Comparison of ENCODE assay signal across 18 cellular contexts in genomic region chr2:36379710-36380448, GRCh38. TPM values are rescaled to one million over a fixed set of nuclear protein-coding genes. Genes with fewer than 3 reads are reported as not detected.
DNase-seq lines count a peak whose midpoint lies in the region; ATAC-seq, FAIRE-seq and TF ChIP-seq lines count a peak whose summit lies in the region.
"Had no signal": no experiment of that assay in that cellular context is flagged by ENCODE, and none has a peak within 500 bp of the region (broad histone marks: within the 10 kb centered on the region; RNA-seq: fewer than 3 reads in every experiment).

No MANE protein-coding gene starts in this region.

- peaks cover 20% of the 10 kb centered on the region for H3K4me1 Mint-ChIP-seq in activated naive CD8-positive, alpha-beta T cell treated with anti-CD3 and anti-CD28 coated beads, Interleukin-2, amount 50 U/mL, for 24 hours
- H3K4me1 Mint-ChIP-seq: activated naive CD4-positive, alpha-beta T cell treated with anti-CD3 and anti-CD28 coated beads, Interleukin-2, amount 10 ng/mL, durations not matched to agents 7 days and 5 days; stimulated activated memory B cell treated with anti-CD40 and anti-IgM and Interleukin-4, amounts not matched to agents 10 μg/mL and 1 μg/mL and 100 μg/mL, for 72 hours had no signal

- H3K27ac ChIP-seq in HCT116 (ENCODE audit: low read depth, low read length) (no peak overlapping the region), kidney (ENCODE audit: low read depth in 2 of 2, low read length in 2 of 2) (peak overlapping the region; percentile 70 to 74)
- H3K27ac ChIP-seq: SK-N-MC had no signal

- BruUV-seq in HCT116 (replicated peaks; lab: Mats Ljungman, UMichigan), result no TSS peak

- CTCF ChIA-PET in HCT116 (lab: Charles Lee), result no interaction called here

- H3K79me2 ChIP-seq in HCT116 (ENCODE audit: insufficient read depth, low read length), result peaks cover 43% of the 10 kb centered on the region

- H3K4me3 Mint-ChIP-seq in activated naive CD8-positive, alpha-beta T cell treated with anti-CD3 and anti-CD28 coated beads, Interleukin-2, amount 50 U/mL, for 24 hours, result no peak overlapping the region
- H3K4me3 Mint-ChIP-seq: activated naive CD4-positive, alpha-beta T cell treated with anti-CD3 and anti-CD28 coated beads, Interleukin-2, amount 10 ng/mL, durations not matched to agents 7 days and 5 days; stimulated activated memory B cell treated with anti-CD40 and anti-IgM and Interleukin-4, amounts not matched to agents 10 μg/mL and 1 μg/mL and 100 μg/mL, for 72 hours had no signal

- no peak for TF ChIP-seq CTCF in AG10803 (conservative IDR thresholded peaks at IDR 0.05; ENCODE audit: low read length)
- TF ChIP-seq CTCF in HCT116 (IDR thresholded peaks at IDR 0.05 in 2 of 3, conservative IDR thresholded peaks at IDR 0.05 in 1 of 3; ENCODE audit: borderline replicate concordance in 1 of 3, insufficient read depth in 1 of 3, low read depth in 2 of 3, low read length in 2 of 3), result no peak
- TF ChIP-seq CTCF in kidney (IDR thresholded peaks at IDR 0.05; ENCODE audit: borderline replicate concordance, extremely low read depth, insufficient read depth), result no peak
- TF ChIP-seq CTCF in GM13977 (IDR thresholded peaks at IDR 0.05; ENCODE audit: extremely low read depth, insufficient read depth, missing control alignments), result no peak

- DNase-seq in AG10803 (ENCODE audit: low read depth), result peak; percentile 51
- no peak for DNase-seq in HCT116 (ENCODE audit: low read depth, low spot score)
- no peak for DNase-seq in activated naive CD8-positive, alpha-beta T cell treated with anti-CD3 and anti-CD28 coated beads, Interleukin-2, amount 50 U/mL, for 24 hours
- no peak for DNase-seq in kidney
- DNase-seq in GM13977 (ENCODE audit: low spot score), result no peak
- DNase-seq in stimulated activated CD4-positive, alpha-beta T cell treated with anti-CD3 and anti-CD28 coated beads, Interleukin-12 subunit alpha, Interleukin-12 subunit beta, amount 100 ng/mL, for 4 hours, result no peak
- no peak for DNase-seq in NCI-H2107 treated with DMSO at 0.1 percent for 48 hours (lab: John Stamatoyannopoulos, UW; ENCODE audit: unreplicated experiment)
- DNase-seq: activated CD8-positive, alpha-beta memory T cell treated with anti-CD3 and anti-CD28 coated beads for 24 hours; activated naive CD4-positive, alpha-beta T cell treated with anti-CD3 and anti-CD28 coated beads, Interleukin-2, amount 10 ng/mL, durations not matched to agents 7 days and 5 days; AML-193; caudate nucleus; NCI-H1417 treated with DMSO at 0.1 percent for 48 hours; NCI-H226; nucleus accumbens had no signal

- ATAC-seq in HCT116, result no peak
- ATAC-seq in activated naive CD8-positive, alpha-beta T cell treated with anti-CD3 and anti-CD28 coated beads, Interleukin-2, amount 50 U/mL, for 24 hours, result peak; percentile 63
- no peak for ATAC-seq in HG02610 (IDR thresholded peaks at IDR 0.05; ENCODE audit: unreplicated experiment)
- ATAC-seq: stimulated activated memory B cell treated with anti-CD40 and anti-IgM and Interleukin-4, amounts not matched to agents 10 μg/mL and 1 μg/mL and 100 μg/mL, for 72 hours had no signal

- H3K4me3 ChIP-seq in AG10803 (ENCODE audit: low read length), result no peak overlapping the region
- H3K4me3 ChIP-seq in HCT116 (replicated peaks in 1 of 2; ENCODE audit: low read depth in 1 of 2, low read length in 2 of 2), result no peak overlapping the region
- no peak overlapping the region for H3K4me3 ChIP-seq in kidney (ENCODE audit: low read length in 2 of 2)
- H3K4me3 ChIP-seq: SK-N-MC had no signal

- in situ Hi-C loops in GM13977 (cut with MboI; ENCODE audit: low pct_unique_long_range_greater_than_20kb, low sequenced_read_pairs, unreplicated experiment), result no loop called here

- no peak for TF ChIP-seq POLR2A in HCT116 (IDR thresholded peaks at IDR 0.05; ENCODE audit: borderline replicate concordance, extremely low read depth, insufficient read depth, insufficient read length)

- intact Hi-C loops in HCT116 (cut with micrococcal nuclease), result no loop called here
- intact Hi-C loops in kidney (cut with DNase I), result no loop called here

- H3K9me3 ChIP-seq in HCT116 (ENCODE audit: control insufficient read depth in 1 of 2, insufficient read depth in 1 of 2, low read depth in 1 of 2, low read length in 2 of 2), result no peaks in the 10 kb centered on the region
- H3K9me3 ChIP-seq in kidney (ENCODE audit: control insufficient read depth in 1 of 2, low read length in 2 of 2), result no peaks in the 10 kb centered on the region

- no peaks in the 10 kb centered on the region for H3K36me3 ChIP-seq in HCT116 (ENCODE audit: control insufficient read depth in 1 of 2, insufficient read depth in 2 of 2, low read length in 2 of 2)
- peaks cover 0 to 6% of the 10 kb centered on the region in 2 donors for H3K36me3 ChIP-seq in kidney (ENCODE audit: control insufficient read depth in 1 of 2, insufficient read depth in 2 of 2, low read length in 2 of 2)

- no peak overlapping the region for H2AFZ ChIP-seq in HCT116 (ENCODE audit: low read depth, low read length, poor library complexity, severe bottlenecking)

- H3K27me3 Mint-ChIP-seq in activated naive CD8-positive, alpha-beta T cell treated with anti-CD3 and anti-CD28 coated beads, Interleukin-2, amount 50 U/mL, for 24 hours, result no peaks in the 10 kb centered on the region

- TF ChIP-seq RAD21 in HCT116 (IDR thresholded peaks at IDR 0.05; ENCODE audit: low read depth), result no peak

- peaks cover 13% of the 10 kb centered on the region for H3K36me3 Mint-ChIP-seq in activated naive CD8-positive, alpha-beta T cell treated with anti-CD3 and anti-CD28 coated beads, Interleukin-2, amount 50 U/mL, for 24 hours (ENCODE audit: low read depth)
- H3K36me3 Mint-ChIP-seq: activated naive CD4-positive, alpha-beta T cell treated with anti-CD3 and anti-CD28 coated beads, Interleukin-2, amount 10 ng/mL, durations not matched to agents 7 days and 5 days; stimulated activated memory B cell treated with anti-CD40 and anti-IgM and Interleukin-4, amounts not matched to agents 10 μg/mL and 1 μg/mL and 100 μg/mL, for 72 hours had no signal

- no peak overlapping the region for H3K9ac ChIP-seq in HCT116 (ENCODE audit: low read length)
- H3K9ac ChIP-seq in kidney (ENCODE audit: low read length in 2 of 2), result no peak overlapping the region

- H3K9me2 ChIP-seq in HCT116 (ENCODE audit: insufficient read depth), result no peaks in the 10 kb centered on the region

- no peak for FAIRE-seq in kidney (lab: Jason Lieb, UNC)
- FAIRE-seq: islet of Langerhans had no signal

- H3K4me2 ChIP-seq in HCT116 (ENCODE audit: low read length), result peak overlapping the region; percentile 55; the same call in 1 of the 2 replicates

- RAD21 ChIA-PET in HCT116 (lab: Charles Lee; ENCODE audit: low non-redundant PET in 1 of 2, low total read pairs in 2 of 2, uncharacterized antibody in 2 of 2, unreplicated experiment in 2 of 2), result no interaction called here

- peaks cover 34 to 53% of the 10 kb centered on the region in 2 experiments for H3K4me1 ChIP-seq in HCT116 (ENCODE audit: control insufficient read depth in 1 of 2, insufficient read depth in 2 of 2, low read length in 2 of 2)
- peaks cover 35 to 53% of the 10 kb centered on the region in 2 donors for H3K4me1 ChIP-seq in kidney (ENCODE audit: control insufficient read depth in 1 of 2, insufficient read depth in 1 of 2, low read depth in 1 of 2, low read length in 2 of 2)

- no peaks in the 10 kb centered on the region for H4K20me1 ChIP-seq in HCT116 (ENCODE audit: insufficient read depth)

- no peak overlapping the region for H3K27ac Mint-ChIP-seq in activated naive CD8-positive, alpha-beta T cell treated with anti-CD3 and anti-CD28 coated beads, Interleukin-2, amount 50 U/mL, for 24 hours
- H3K27ac Mint-ChIP-seq: activated naive CD4-positive, alpha-beta T cell treated with anti-CD3 and anti-CD28 coated beads, Interleukin-2, amount 10 ng/mL, durations not matched to agents 7 days and 5 days; stimulated activated memory B cell treated with anti-CD40 and anti-IgM and Interleukin-4, amounts not matched to agents 10 μg/mL and 1 μg/mL and 100 μg/mL, for 72 hours had no signal

- no peaks in the 10 kb centered on the region for H3K27me3 ChIP-seq in HCT116 (ENCODE audit: insufficient read depth, low read length)

- POLR2A ChIA-PET in HCT116 (lab: Charles Lee), result no interaction called here

- no peaks in the 10 kb centered on the region for H3K9me3 Mint-ChIP-seq in activated naive CD8-positive, alpha-beta T cell treated with anti-CD3 and anti-CD28 coated beads, Interleukin-2, amount 50 U/mL, for 24 hours
- H3K9me3 Mint-ChIP-seq: activated naive CD4-positive, alpha-beta T cell treated with anti-CD3 and anti-CD28 coated beads, Interleukin-2, amount 10 ng/mL, durations not matched to agents 7 days and 5 days; stimulated activated memory B cell treated with anti-CD40 and anti-IgM and Interleukin-4, amounts not matched to agents 10 μg/mL and 1 μg/mL and 100 μg/mL, for 72 hours had no signal

TF ChIP-seq in HCT116, 20 proteins besides CTCF, POLR2A, EP300 and RAD21 (continues in another document):
- TF ChIP-seq CEBPB (IDR thresholded peaks at IDR 0.05; ENCODE audit: low read depth) (no peak), ATF3 (IDR thresholded peaks at IDR 0.05) (no peak), SP1 (IDR thresholded peaks at IDR 0.05; ENCODE audit: low read depth) (no peak), FOSL1 (IDR thresholded peaks at IDR 0.05; ENCODE audit: low read depth) (no peak), JUND (IDR thresholded peaks at IDR 0.05) (no peak), EZH2 (IDR thresholded peaks at IDR 0.05) (no peak), SIN3A (IDR thresholded peaks at IDR 0.05; ENCODE audit: low read depth) (no peak), SRF (IDR thresholded peaks at IDR 0.05; ENCODE audit: low read depth) (no peak), MAX (IDR thresholded peaks at IDR 0.05) (no peak), CBX3 (IDR thresholded peaks at IDR 0.05; ENCODE audit: low read depth) (no peak), EZH2phosphoT487 (IDR thresholded peaks at IDR 0.05; ENCODE audit: borderline replicate concordance) (no peak)

RNA-seq across cellular contexts. Expression of gene CRIM1, which starts 24.3 kb away (rescaled TPM):
- total RNA-seq in HCT116 (2021; ENCODE audit: unreplicated experiment) (27.2 TPM), kidney (154 TPM)
- polyA plus RNA-seq in HCT116 (2012), result 11.8 and 12.1 TPM in 2 replicates
- polyA plus RNA-seq in kidney (ENCODE audit: insufficient read depth, low read depth, low replicate concordance), result 47.2 TPM
